In the genomic region with DNA sequence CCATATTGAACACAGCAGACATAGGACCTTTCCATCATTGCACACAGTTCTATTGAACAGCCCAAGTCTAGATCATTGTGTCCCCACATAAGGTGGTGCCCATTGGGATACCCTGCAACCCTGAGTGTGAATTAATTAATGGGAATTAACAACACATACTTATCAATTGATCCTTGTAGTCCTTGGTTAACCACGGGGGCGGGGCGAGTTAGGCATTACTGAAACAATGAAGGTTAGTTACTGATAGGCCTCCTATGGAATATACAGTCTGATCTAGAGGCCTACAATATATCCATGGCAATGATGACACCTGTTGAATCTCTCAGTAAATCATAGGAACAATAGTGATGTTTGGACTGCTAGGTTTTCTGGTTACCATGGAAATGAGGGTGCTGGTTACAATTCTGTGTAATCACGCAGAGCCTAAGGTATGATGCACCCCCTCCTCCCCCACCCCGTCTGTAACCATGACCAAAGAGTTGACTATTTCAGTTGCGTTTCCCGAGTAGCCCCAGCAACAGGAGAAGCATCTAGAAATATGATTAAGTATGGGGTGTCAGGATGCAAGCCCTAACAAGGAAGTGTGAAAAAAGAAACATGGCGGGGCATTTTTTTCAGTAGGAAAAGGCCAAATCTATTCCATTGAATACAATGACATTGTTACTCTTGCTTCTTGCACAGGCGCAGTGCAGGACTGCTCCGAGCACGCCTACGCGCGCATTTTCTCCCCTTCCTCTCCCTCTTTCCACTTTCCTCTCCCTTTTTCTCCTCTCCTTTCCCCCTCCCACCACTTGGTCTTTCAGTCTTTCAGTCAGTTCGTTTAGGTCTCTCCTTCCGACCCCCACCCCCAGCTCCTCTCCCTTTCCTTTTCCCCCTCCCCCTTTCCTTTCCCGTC, we compare ENCODE assay signal across 8 cellular contexts. TPM values are rescaled to one million over a fixed set of nuclear protein-coding genes. Genes with fewer than 3 reads are reported as not detected.
DNase-seq lines count a peak whose midpoint lies in the region; ATAC-seq and TF ChIP-seq lines count a peak whose summit lies in the region.

No MANE protein-coding gene starts in this region.

- peak overlapping the region; percentile 100 for H3K27ac Mint-ChIP-seq in activated CD4-positive, alpha-beta T cell treated with anti-CD3 and anti-CD28 coated beads, Interleukin-2, amount 10 ng/mL, durations not matched to agents 7 days and 5 days
- H3K27ac Mint-ChIP-seq in endothelial cell (ENCODE audit: unreplicated experiment), result peak overlapping the region; percentile 98
- H3K27ac Mint-ChIP-seq in nephron progenitor cell, result peak overlapping the region; percentile 100
- peak overlapping the region; percentile 99 for H3K27ac Mint-ChIP-seq in type B pancreatic cell

- H3K27me3 Mint-ChIP-seq in activated CD4-positive, alpha-beta T cell treated with anti-CD3 and anti-CD28 coated beads, Interleukin-2, amount 10 ng/mL, durations not matched to agents 7 days and 5 days, result no peaks in the 10 kb centered on the region
- H3K27me3 Mint-ChIP-seq in endothelial cell (ENCODE audit: unreplicated experiment) (peaks cover 5% of the 10 kb centered on the region), nephron progenitor cell (ENCODE audit: low read depth, poor library complexity) (peaks cover 3% of the 10 kb centered on the region), type B pancreatic cell (no peaks in the 10 kb centered on the region)

- TF ChIP-seq CTCF in endothelial cell (IDR thresholded peaks at IDR 0.05; ENCODE audit: unreplicated experiment) (no peak), nephron progenitor cell (IDR thresholded peaks at IDR 0.05) (no peak), type B pancreatic cell (conservative IDR thresholded peaks at IDR 0.05) (no peak)

- peak overlapping the region; percentile 56 for H3K4me3 ChIP-seq in HUES6 (ENCODE audit: low read depth, low read length)

- peak; percentile 33 for ATAC-seq in GM21390 (IDR thresholded peaks at IDR 0.05; ENCODE audit: unreplicated experiment)

- H3K36me3 ChIP-seq in HUES6 (ENCODE audit: control insufficient read depth, insufficient read depth, low read length), result peaks cover 33% of the 10 kb centered on the region

- POLR2A ChIA-PET in activated CD4-positive, alpha-beta T cell treated with anti-CD3 and anti-CD28 coated beads, Interleukin-2, amount 10 ng/mL, durations not matched to agents 7 days and 5 days (lab: Charles Lee), result interaction anchor here (0.6 to 1.2 kb wide), 6 partner anchors 16 to 252 kb away, joined by 3 to 7 read pairs (median 5); a partner anchor contains a TSS

- H3K4me1 Mint-ChIP-seq in activated CD4-positive, alpha-beta T cell treated with anti-CD3 and anti-CD28 coated beads, Interleukin-2, amount 10 ng/mL, durations not matched to agents 7 days and 5 days, result peaks cover 13% of the 10 kb centered on the region
- H3K4me1 Mint-ChIP-seq in endothelial cell (ENCODE audit: unreplicated experiment) (no peaks in the 10 kb centered on the region), nephron progenitor cell (peaks cover 25% of the 10 kb centered on the region), type B pancreatic cell (ENCODE audit: unreplicated experiment) (no peaks in the 10 kb centered on the region)

- peak overlapping the region; percentile 59 for H3K9ac ChIP-seq in HUES6 (ENCODE audit: low read length)

- CTCF ChIA-PET in activated CD4-positive, alpha-beta T cell treated with anti-CD3 and anti-CD28 coated beads, Interleukin-2, amount 10 ng/mL, durations not matched to agents 7 days and 5 days (lab: Charles Lee), result interaction anchor here (0.9 kb wide), 1 partner anchor 165 kb away, joined by 3 read pairs; no protein-coding TSS in a partner anchor

- peak overlapping the region; percentile 74 for H3K27ac ChIP-seq in HUES6 (ENCODE audit: low read depth, low read length)

- H3K9me3 ChIP-seq in HUES6 (ENCODE audit: control insufficient read depth, insufficient read depth, low read depth, low read length), result peaks cover 15% of the 10 kb centered on the region

- peaks cover 23% of the 10 kb centered on the region for H3K36me3 Mint-ChIP-seq in activated CD4-positive, alpha-beta T cell treated with anti-CD3 and anti-CD28 coated beads, Interleukin-2, amount 10 ng/mL, durations not matched to agents 7 days and 5 days (ENCODE audit: low read depth)
- H3K36me3 Mint-ChIP-seq in endothelial cell (ENCODE audit: low read depth, unreplicated experiment) (no peaks in the 10 kb centered on the region), nephron progenitor cell (ENCODE audit: low read depth) (peaks cover 33% of the 10 kb centered on the region), type B pancreatic cell (no peaks in the 10 kb centered on the region)

- H3K27me3 ChIP-seq in HUES6 (ENCODE audit: control insufficient read depth, insufficient read depth, low read length), result no peaks in the 10 kb centered on the region

- peak overlapping the region; percentile 93 for H3K4me3 Mint-ChIP-seq in activated CD4-positive, alpha-beta T cell treated with anti-CD3 and anti-CD28 coated beads, Interleukin-2, amount 10 ng/mL, durations not matched to agents 7 days and 5 days
- H3K4me3 Mint-ChIP-seq in endothelial cell (ENCODE audit: unreplicated experiment) (peak overlapping the region; percentile 83), nephron progenitor cell (peak overlapping the region; percentile 98), type B pancreatic cell (peak overlapping the region; percentile 99)

- DNase-seq in DMS53 (lab: John Stamatoyannopoulos, UW) (peak; percentile 95), endothelial cell (ENCODE audit: low spot score) (peak; percentile 4), nephron progenitor cell (peak; percentile 4), type B pancreatic cell (ENCODE audit: extremely low spot score, unreplicated experiment) (no peak), RPMI8226 (no peak)
- DNase-seq in activated CD4-positive, alpha-beta T cell treated with anti-CD3 and anti-CD28 coated beads, Interleukin-2, amount 10 ng/mL, durations not matched to agents 7 days and 5 days, result peak; percentile 53

- H3K9me3 Mint-ChIP-seq in activated CD4-positive, alpha-beta T cell treated with anti-CD3 and anti-CD28 coated beads, Interleukin-2, amount 10 ng/mL, durations not matched to agents 7 days and 5 days, result no peaks in the 10 kb centered on the region
- H3K9me3 Mint-ChIP-seq in endothelial cell (ENCODE audit: unreplicated experiment) (no peaks in the 10 kb centered on the region), nephron progenitor cell (peaks cover 59% of the 10 kb centered on the region), type B pancreatic cell (no peaks in the 10 kb centered on the region)

- peaks cover 7% of the 10 kb centered on the region for H3K4me1 ChIP-seq in HUES6 (ENCODE audit: control insufficient read depth, insufficient read depth, low read length)

RNA-seq across cellular contexts. Expression of a gene that starts 0.7 kb away (rescaled TPM):
- total RNA-seq in activated CD4-positive, alpha-beta T cell treated with anti-CD3 and anti-CD28 coated beads, Interleukin-2, amount 10 ng/mL, durations not matched to agents 7 days and 5 days, result 100 to 1,000 TPM; 481 to 680 TPM
- total RNA-seq in endothelial cell (ENCODE audit: unreplicated experiment) (549 TPM), type B pancreatic cell (ENCODE audit: low replicate concordance) (428 and 634 TPM in 2 replicates)

RNA-seq across cellular contexts. Expression of a gene that starts 18.8 kb away (rescaled TPM):
- total RNA-seq in activated CD4-positive, alpha-beta T cell treated with anti-CD3 and anti-CD28 coated beads, Interleukin-2, amount 10 ng/mL, durations not matched to agents 7 days and 5 days, result 1 to 10 TPM; 4.4 to 4.7 TPM
- total RNA-seq in endothelial cell (ENCODE audit: unreplicated experiment), result 2.8 TPM
- total RNA-seq in type B pancreatic cell (ENCODE audit: low replicate concordance), result 1.7 and 3.6 TPM in 2 replicates

RNA-seq across cellular contexts. Expression of a gene that starts 28.8 kb away (rescaled TPM):
- total RNA-seq in activated CD4-positive, alpha-beta T cell treated with anti-CD3 and anti-CD28 coated beads, Interleukin-2, amount 10 ng/mL, durations not matched to agents 7 days and 5 days, result 10 to 100 TPM; 27.4 to 28.0 TPM
- total RNA-seq in endothelial cell (ENCODE audit: unreplicated experiment), result 78.1 TPM
- total RNA-seq in type B pancreatic cell (ENCODE audit: low replicate concordance), result 34.9 and 67.8 TPM in 2 replicates

RNA-seq across cellular contexts. Expression of a gene that starts 59.7 kb away (rescaled TPM):
- total RNA-seq in activated CD4-positive, alpha-beta T cell treated with anti-CD3 and anti-CD28 coated beads, Interleukin-2, amount 10 ng/mL, durations not matched to agents 7 days and 5 days, result not detected
- total RNA-seq in endothelial cell (ENCODE audit: unreplicated experiment), result not detected
- total RNA-seq in type B pancreatic cell (ENCODE audit: low replicate concordance), result 3.9 and 15.3 TPM in 2 replicates

Comparison
In these comparisons a context has a peak if more than half of its experiments do, and no peak if none do; other contexts are left out.
1. DNase-seq: peak in DMS53 (single experiment), activated CD4-positive, alpha-beta T cell treated with anti-CD3 and anti-CD28 coated beads, Interleukin-2, amount 10 ng/mL, durations not matched to agents 7 days and 5 days (single experiment), endothelial cell (single experiment) and nephron progenitor cell (single experiment); none in type B pancreatic cell (single experiment) and RPMI8226 (single experiment).
2. Peak in every context shown above with its lines, with median percentiles within 50 percentile points of each other: H3K27ac Mint-ChIP-seq and H3K4me3 Mint-ChIP-seq.